35 cellular contexts compared by ENCODE assay signal in the genomic region with DNA sequence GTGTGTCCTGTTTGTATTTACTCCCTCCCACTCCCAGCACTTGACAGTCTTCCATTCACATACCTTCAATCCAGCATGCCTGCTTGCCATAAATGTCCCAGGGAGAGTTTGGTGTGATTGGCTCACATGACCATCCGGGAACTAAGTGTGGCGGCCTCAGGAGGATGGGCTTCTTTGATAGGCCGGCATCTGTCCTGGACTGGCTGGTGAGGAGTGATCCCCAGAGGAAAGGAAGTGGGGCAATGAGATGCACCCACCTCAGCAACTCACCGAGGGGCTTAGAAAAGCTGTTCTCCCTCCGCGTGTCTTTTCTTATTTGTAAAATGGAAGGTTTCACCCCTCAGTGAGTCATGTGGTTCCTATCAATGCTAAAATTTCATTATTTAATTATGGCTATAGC. TPM values are rescaled to one million over a fixed set of nuclear protein-coding genes. Genes with fewer than 3 reads are reported as not detected.
"Had no signal": no experiment of that assay in that cellular context is flagged by ENCODE, and none has a peak within 500 bp of the region (broad histone marks: within the 10 kb centered on the region; RNA-seq: fewer than 3 reads in every experiment).

No MANE protein-coding gene starts in this region.

- H3K9me3 Mint-ChIP-seq: activated CD4-positive, alpha-beta T cell treated with anti-CD3 and anti-CD28 coated beads, Interleukin-2, amount 10 ng/mL, durations not matched to agents 7 days and 5 days had no signal

- H3K4me3 Mint-ChIP-seq: activated CD4-positive, alpha-beta memory T cell treated with anti-CD3 and anti-CD28 coated beads, Interleukin-2, amount 10 ng/mL, durations not matched to agents 7 days and 5 days; activated CD4-positive, alpha-beta T cell treated with anti-CD3 and anti-CD28 coated beads for 36 hours; activated CD4-positive, alpha-beta T cell treated with anti-CD3 and anti-CD28 coated beads, Interleukin-2, amount 10 ng/mL, durations not matched to agents 7 days and 5 days; activated CD8-positive, alpha-beta memory T cell treated with anti-CD3 and anti-CD28 coated beads, Interleukin-2, amount 10 ng/mL, durations not matched to agents 7 days and 5 days; activated CD8-positive, alpha-beta T cell treated with anti-CD3 and anti-CD28 coated beads, Interleukin-2, amount 10 ng/mL, durations not matched to agents 7 days and 5 days; activated naive CD4-positive, alpha-beta T cell treated with anti-CD3 and anti-CD28 coated beads for 36 hours; activated naive CD8-positive, alpha-beta T cell treated with anti-CD3 and anti-CD28 coated beads for 36 hours; activated T-cell treated with anti-CD3 and anti-CD28 coated beads, Interleukin-2, amount 50 U/mL, for 24 hours; activated T-cell treated with anti-CD3 and anti-CD28 coated beads, Interleukin-2, amount 50 U/mL, for 72 hours; activated T-helper 1 cell treated with anti-CD3 and anti-CD28 coated beads, Interleukin-12 subunit alpha, Interleukin-12 subunit beta, Interleukin-2, Interleukin-4 antibody, amounts not matched to agents 30 ng/mL and 10 ng/mL and 1 ng/mL, durations not matched to agents 14 hours and 24 hours and 36 hours; activated T-helper 17 cell treated with anti-CD3 and anti-CD28 coated beads, Interleukin-2, amount 50 U/mL, for 72 hours; T-helper 1 cell treated with Interleukin-12 subunit alpha and Interleukin-12 subunit beta and Interleukin-4 antibody, amounts not matched to agents 30 μg/mL and 1 μg/mL, for 36 hours; T-helper 2 cell treated with Interferon-gamma antibody and Interleukin-4, amounts not matched to agents 5 μg/mL and 100 μg/mL, for 36 hours; WTC11 had no signal

- H3K4me1 Mint-ChIP-seq: activated CD4-positive, alpha-beta memory T cell treated with anti-CD3 and anti-CD28 coated beads, Interleukin-2, amount 10 ng/mL, durations not matched to agents 7 days and 5 days; activated CD4-positive, alpha-beta T cell treated with anti-CD3 and anti-CD28 coated beads for 36 hours; activated CD4-positive, alpha-beta T cell treated with anti-CD3 and anti-CD28 coated beads, Interleukin-2, amount 10 ng/mL, durations not matched to agents 7 days and 5 days; activated CD8-positive, alpha-beta memory T cell treated with anti-CD3 and anti-CD28 coated beads, Interleukin-2, amount 10 ng/mL, durations not matched to agents 7 days and 5 days; activated naive CD8-positive, alpha-beta T cell treated with anti-CD3 and anti-CD28 coated beads for 36 hours; activated T-helper 17 cell treated with anti-CD3 and anti-CD28 coated beads, Interleukin-2, amount 50 U/mL, for 72 hours had no signal

- DNase-seq: activated CD4-positive, alpha-beta memory T cell treated with anti-CD3 and anti-CD28 coated beads, Interleukin-2, amount 10 ng/mL, durations not matched to agents 7 days and 5 days; activated CD4-positive, alpha-beta T cell treated with anti-CD3 and anti-CD28 coated beads for 1 hour; activated CD4-positive, alpha-beta T cell treated with anti-CD3 and anti-CD28 coated beads for 36 hours; activated CD4-positive, alpha-beta T cell treated with anti-CD3 and anti-CD28 coated beads for 48 hours; activated CD4-positive, alpha-beta T cell treated with anti-CD3 and anti-CD28 coated beads, Interleukin-2, amount 10 ng/mL, durations not matched to agents 7 days and 5 days; activated CD4-positive, alpha-beta T cell treated with anti-CD3 and anti-CD28 coated beads, Interleukin-2, amount 50 U/mL, for 48 hours; activated CD4-positive, CD25-positive, alpha-beta regulatory T cell; activated CD8-positive, alpha-beta memory T cell treated with anti-CD3 and anti-CD28 coated beads for 24 hours; activated CD8-positive, alpha-beta memory T cell treated with anti-CD3 and anti-CD28 coated beads, Interleukin-2, amount 10 ng/mL, durations not matched to agents 7 days and 5 days; activated CD8-positive, alpha-beta memory T cell treated with anti-CD3 and anti-CD28 coated beads, Interleukin-2, amount 50 U/mL, for 48 hours; activated CD8-positive, alpha-beta T cell treated with anti-CD3 and anti-CD28 coated beads, Interleukin-2, amount 10 ng/mL, durations not matched to agents 7 days and 5 days; activated effector memory CD4-positive, alpha-beta T cell treated with anti-CD3 and anti-CD28 coated beads, Interleukin-2, amount 50 U/mL, for 16 hours; activated gamma-delta T cell treated with Interleukin-2 at 50 U/mL for 16 hours; activated naive CD4-positive, alpha-beta T cell; activated naive CD4-positive, alpha-beta T cell treated with anti-CD3 and anti-CD28 coated beads for 36 hours; activated naive CD4-positive, alpha-beta T cell treated with anti-CD3 and anti-CD28 coated beads, Interleukin-2, amount 50 U/mL, for 16 hours; activated naive CD8-positive, alpha-beta T cell treated with anti-CD3 and anti-CD28 coated beads for 36 hours; activated T-cell treated with anti-CD3 and anti-CD28 coated beads, Interleukin-2, amount 50 U/mL, for 24 hours; activated T-cell treated with anti-CD3 and anti-CD28 coated beads, Interleukin-2, amount 50 U/mL, for 72 hours; adrenal gland; amniotic stem cell; aorta; body of pancreas; brain microvascular endothelial cell; central memory CD4-positive, alpha-beta T cell; T-helper 1 cell; T-helper 2 cell; T-helper 9 cell; WERI-Rb-1 had no signal

- H3K36me3 Mint-ChIP-seq: activated CD8-positive, alpha-beta memory T cell treated with anti-CD3 and anti-CD28 coated beads, Interleukin-2, amount 10 ng/mL, durations not matched to agents 7 days and 5 days; activated naive CD8-positive, alpha-beta T cell treated with anti-CD3 and anti-CD28 coated beads for 36 hours had no signal

- H3K27ac Mint-ChIP-seq: activated CD4-positive, alpha-beta memory T cell treated with anti-CD3 and anti-CD28 coated beads, Interleukin-2, amount 10 ng/mL, durations not matched to agents 7 days and 5 days; activated CD4-positive, alpha-beta T cell treated with anti-CD3 and anti-CD28 coated beads for 36 hours; activated CD4-positive, alpha-beta T cell treated with anti-CD3 and anti-CD28 coated beads, Interleukin-2, amount 10 ng/mL, durations not matched to agents 7 days and 5 days; activated CD8-positive, alpha-beta memory T cell treated with anti-CD3 and anti-CD28 coated beads, Interleukin-2, amount 10 ng/mL, durations not matched to agents 7 days and 5 days; activated CD8-positive, alpha-beta T cell treated with anti-CD3 and anti-CD28 coated beads, Interleukin-2, amount 10 ng/mL, durations not matched to agents 7 days and 5 days; activated naive CD4-positive, alpha-beta T cell treated with anti-CD3 and anti-CD28 coated beads for 36 hours; activated naive CD4-positive, alpha-beta T cell treated with anti-CD3 and anti-CD28 coated beads, Interleukin-2, amount 50 U/mL, for 72 hours; activated naive CD8-positive, alpha-beta T cell treated with anti-CD3 and anti-CD28 coated beads for 36 hours; activated T-cell treated with anti-CD3 and anti-CD28 coated beads, Interleukin-2, amount 50 U/mL, for 24 hours; activated T-cell treated with anti-CD3 and anti-CD28 coated beads, Interleukin-2, amount 50 U/mL, for 72 hours; activated T-helper 1 cell treated with anti-CD3 and anti-CD28 coated beads, Interleukin-12 subunit alpha, Interleukin-12 subunit beta, Interleukin-2, Interleukin-4 antibody, amounts not matched to agents 30 ng/mL and 10 ng/mL and 1 ng/mL, durations not matched to agents 14 hours and 24 hours and 36 hours; activated T-helper 17 cell treated with anti-CD3 and anti-CD28 coated beads, Interleukin-2, amount 50 U/mL, for 72 hours; T-helper 1 cell treated with Interleukin-12 subunit alpha and Interleukin-12 subunit beta and Interleukin-4 antibody, amounts not matched to agents 30 μg/mL and 1 μg/mL, for 36 hours; T-helper 2 cell treated with Interferon-gamma antibody and Interleukin-4, amounts not matched to agents 5 μg/mL and 100 μg/mL, for 36 hours; WTC11 had no signal

RNA-seq across cellular contexts. Expression of a gene that starts 14.9 kb away (rescaled TPM):
- total RNA-seq: activated CD4-positive, alpha-beta memory T cell treated with anti-CD3 and anti-CD28 coated beads, Interleukin-2, amount 10 ng/mL, durations not matched to agents 7 days and 5 days; activated CD4-positive, alpha-beta T cell treated with anti-CD3 and anti-CD28 coated beads for 36 hours; activated CD4-positive, alpha-beta T cell treated with anti-CD3 and anti-CD28 coated beads, Interleukin-2, amount 10 ng/mL, durations not matched to agents 7 days and 5 days; activated CD8-positive, alpha-beta memory T cell treated with anti-CD3 and anti-CD28 coated beads, Interleukin-2, amount 10 ng/mL, durations not matched to agents 7 days and 5 days; activated CD8-positive, alpha-beta T cell treated with anti-CD3 and anti-CD28 coated beads, Interleukin-2, amount 10 ng/mL, durations not matched to agents 7 days and 5 days; activated naive CD4-positive, alpha-beta T cell treated with anti-CD3 and anti-CD28 coated beads for 36 hours; activated naive CD4-positive, alpha-beta T cell treated with anti-CD3 and anti-CD28 coated beads, Interleukin-2, amount 50 U/mL, for 72 hours; activated naive CD8-positive, alpha-beta T cell treated with anti-CD3 and anti-CD28 coated beads for 36 hours; activated T-cell treated with anti-CD3 and anti-CD28 coated beads, Interleukin-2, amount 50 U/mL, for 72 hours; activated T-helper 1 cell treated with anti-CD3 and anti-CD28 coated beads, Interleukin-12 subunit alpha, Interleukin-12 subunit beta, Interleukin-2, Interleukin-4 antibody, amounts not matched to agents 30 ng/mL and 10 ng/mL and 1 ng/mL, durations not matched to agents 14 hours and 24 hours and 36 hours; activated T-helper 17 cell treated with anti-CD3 and anti-CD28 coated beads, Interleukin-2, amount 50 U/mL, for 72 hours had no signal
